In the genomic region with DNA sequence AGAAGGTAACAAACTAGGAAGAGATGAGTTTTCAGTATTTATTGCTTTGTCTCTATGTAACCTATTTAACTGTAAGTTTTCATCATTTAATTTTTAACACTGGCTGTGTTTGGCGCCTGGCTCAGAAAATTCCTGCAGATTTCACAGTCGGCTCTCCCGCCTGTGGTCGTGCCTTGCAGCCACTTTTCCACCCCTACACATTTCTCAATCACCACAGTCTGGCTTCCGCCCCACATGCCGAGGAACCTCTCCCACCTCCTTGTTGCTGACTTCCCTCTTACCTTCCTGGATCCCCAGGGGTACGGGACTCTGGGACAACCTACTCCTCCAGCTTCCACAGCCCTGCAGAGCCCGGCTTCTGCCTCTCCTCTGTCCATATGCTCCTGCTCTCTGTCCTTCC, we compare ENCODE assay signal across 9 cellular contexts. TPM values are rescaled to one million over a fixed set of nuclear protein-coding genes. Genes with fewer than 3 reads are reported as not detected.
A peak's percentile ranks its signal among the peaks of the same experiment; 100 is the strongest.
DNase-seq lines count a peak whose midpoint lies in the region; ATAC-seq and TF ChIP-seq lines count a peak whose summit lies in the region.
"Had no signal": no experiment of that assay in that cellular context is flagged by ENCODE, and none has a peak within 500 bp of the region (broad histone marks: within the 10 kb centered on the region; RNA-seq: fewer than 3 reads in every experiment).

No MANE protein-coding gene starts in this region.

- POLR2A ChIA-PET in activated CD8-positive, alpha-beta T cell treated with anti-CD3 and anti-CD28 coated beads for 36 hours (lab: Charles Lee) = interaction anchor here (1.0 to 6.9 kb wide), 8 partner anchors 9 to 116 kb away, joined by 3 to 38 read pairs (median 3); no protein-coding TSS in a partner anchor

- no peaks in the 10 kb centered on the region for H3K9me3 Mint-ChIP-seq in activated CD8-positive, alpha-beta T cell treated with anti-CD3 and anti-CD28 coated beads for 36 hours

- ATAC-seq in Right ventricle myocardium superior (ENCODE audit: poor library complexity) (peak; percentile 35), upper lobe of left lung (ENCODE audit: low FRiP score in 2 of 2) (peak in 1 of 2 donors; percentile 25), GM21723 (IDR thresholded peaks at IDR 0.05; ENCODE audit: unreplicated experiment) (no peak)
- ATAC-seq in activated CD8-positive, alpha-beta T cell treated with anti-CD3 and anti-CD28 coated beads for 36 hours = no peak

- DNase-seq in Right ventricle myocardium superior (no peak), right atrium auricular region (ENCODE audit: low spot score) (no peak), fibroblast of pulmonary artery (ENCODE audit: low read depth) (peak; percentile 63), upper lobe of left lung (no peak), DMS79 (lab: John Stamatoyannopoulos, UW) (no peak)
- DNase-seq in activated CD8-positive, alpha-beta T cell treated with anti-CD3 and anti-CD28 coated beads for 36 hours = no peak
- DNase-seq in NK-92 treated with Interleukin-12 subunit alpha and Interleukin-12 subunit beta, amount 100 ng/mL, for 24 hours (lab: John Stamatoyannopoulos, UW) = no peak
- DNase-seq: H7 had no signal

- no peak overlapping the region for H3K4me3 ChIP-seq in right atrium auricular region
- no peak overlapping the region for H3K4me3 ChIP-seq in fibroblast of pulmonary artery (replicated peaks; ENCODE audit: low read depth, low read length)
- H3K4me3 ChIP-seq in upper lobe of left lung = no peak overlapping the region

- H3K27ac ChIP-seq in right atrium auricular region (no peak overlapping the region), upper lobe of left lung (peak overlapping the region; percentile 27 to 60 (median 35))

- peaks cover 2% of the 10 kb centered on the region for H3K36me3 Mint-ChIP-seq in activated CD8-positive, alpha-beta T cell treated with anti-CD3 and anti-CD28 coated beads for 36 hours (ENCODE audit: low read depth)

- H3K9me3 ChIP-seq in right atrium auricular region (no peaks in the 10 kb centered on the region), upper lobe of left lung (no peaks in the 10 kb centered on the region)

- WGBS in upper lobe of left lung, 2 donors = 47 to 59% methylated on average over 8 of the region's 8 CpGs

- H3K27me3 ChIP-seq in right atrium auricular region = no peaks in the 10 kb centered on the region
- H3K27me3 ChIP-seq in upper lobe of left lung = no peaks in the 10 kb centered on the region

- TF ChIP-seq CTCF in right atrium auricular region (IDR thresholded peaks at IDR 0.05) (no peak), fibroblast of pulmonary artery (IDR thresholded peaks at IDR 0.05; ENCODE audit: low read length, missing control alignments) (no peak), upper lobe of left lung (IDR thresholded peaks at IDR 0.05) (no peak)
- no peak for TF ChIP-seq CTCF in activated CD8-positive, alpha-beta T cell treated with anti-CD3 and anti-CD28 coated beads for 36 hours (IDR thresholded peaks at IDR 0.05)

- intact Hi-C loops in Right ventricle myocardium superior (cut with DNase I) = no loop called here
- intact Hi-C loops in activated CD8-positive, alpha-beta T cell treated with anti-CD3 and anti-CD28 coated beads for 36 hours (cut with micrococcal nuclease) = loop anchor here (5.0 kb wide), 2 partner anchors 55 to 115 kb away; no protein-coding TSS in a partner anchor

- CTCF ChIA-PET in activated CD8-positive, alpha-beta T cell treated with anti-CD3 and anti-CD28 coated beads for 36 hours (lab: Charles Lee) = interaction anchor here (1.3 to 3.6 kb wide), 6 partner anchors 14 to 123 kb away, joined by 4 to 22 read pairs (median 6); no protein-coding TSS in a partner anchor

- H3K36me3 ChIP-seq in right atrium auricular region = no peaks in the 10 kb centered on the region
- no peaks in the 10 kb centered on the region for H3K36me3 ChIP-seq in upper lobe of left lung

- H3K27ac Mint-ChIP-seq in activated CD8-positive, alpha-beta T cell treated with anti-CD3 and anti-CD28 coated beads for 36 hours = peak overlapping the region; percentile 98

- peaks cover 64% of the 10 kb centered on the region for H3K4me1 Mint-ChIP-seq in activated CD8-positive, alpha-beta T cell treated with anti-CD3 and anti-CD28 coated beads for 36 hours (ENCODE audit: low read depth)

- H3K4me3 Mint-ChIP-seq in activated CD8-positive, alpha-beta T cell treated with anti-CD3 and anti-CD28 coated beads for 36 hours = peak overlapping the region; percentile 85

- H3K4me1 ChIP-seq in right atrium auricular region = peaks cover 0 to 40% of the 10 kb centered on the region in 2 donors
- peaks cover 19 to 50% (median 30%) of the 10 kb centered on the region in 4 donors for H3K4me1 ChIP-seq in upper lobe of left lung

- no peak for TF ChIP-seq EP300 in upper lobe of left lung (IDR thresholded peaks at IDR 0.05)

- no peak for TF ChIP-seq POLR2A in upper lobe of left lung (IDR thresholded peaks at IDR 0.05)

- H3K27me3 Mint-ChIP-seq in activated CD8-positive, alpha-beta T cell treated with anti-CD3 and anti-CD28 coated beads for 36 hours = no peaks in the 10 kb centered on the region

RNA-seq across cellular contexts. Expression of gene MGAT4A, which starts 41.6 kb away (rescaled TPM):
- 20.0 TPM for total RNA-seq in Right ventricle myocardium superior
- total RNA-seq in right atrium auricular region = 10 to 100 TPM; 13.2 to 37.4 TPM
- 10 to 100 TPM; 57.6 to 59.0 TPM for total RNA-seq in activated CD8-positive, alpha-beta T cell treated with anti-CD3 and anti-CD28 coated beads for 36 hours
- total RNA-seq in upper lobe of left lung = 10 to 100 TPM; 28.4 to 69.6 (median 53.6) TPM

Comparison
In these comparisons a context has a peak if more than half of its experiments do, and no peak if none do; other contexts are left out.
1. H3K27ac ChIP-seq: peak in upper lobe of left lung (4 of 4); none in right atrium auricular region (0 of 2).